Comparison of ENCODE assay signal across 19 cellular contexts in the genomic region with DNA sequence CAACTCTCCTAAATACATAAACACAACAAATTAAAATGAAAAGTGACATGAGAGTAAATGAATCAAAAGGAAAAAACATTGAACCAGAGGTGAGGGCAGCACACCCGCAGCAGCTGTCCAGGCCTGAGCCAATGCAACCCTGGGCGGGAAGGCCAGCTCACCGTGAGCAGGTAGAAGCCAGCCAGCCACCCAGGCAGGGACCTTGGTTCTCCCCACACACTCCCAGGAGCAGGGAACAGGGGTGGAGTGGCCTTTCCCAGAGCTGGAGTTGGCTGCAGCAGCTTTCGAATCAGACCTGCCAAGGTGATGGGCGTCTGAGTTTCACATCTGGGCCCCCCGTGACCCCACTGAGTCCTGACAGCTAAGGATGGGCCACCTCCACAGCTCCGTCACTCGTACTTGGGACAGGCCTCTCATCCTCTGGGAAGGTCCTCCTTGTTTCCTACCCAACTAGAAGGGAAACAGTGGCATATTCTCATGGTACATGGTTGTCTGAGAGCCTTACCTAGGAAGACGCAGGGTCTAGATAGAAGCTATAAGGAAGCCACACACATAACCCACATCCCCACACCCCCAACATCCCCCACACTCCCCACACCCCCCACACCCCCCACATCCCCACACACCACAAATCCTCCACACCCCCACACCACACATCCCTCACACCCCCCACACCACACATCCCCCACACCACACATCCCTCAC.
"Had no signal": no experiment of that assay in that cellular context is flagged by ENCODE, and none has a peak within 500 bp of the region (broad histone marks: within the 10 kb centered on the region; RNA-seq: fewer than 3 reads in every experiment).

No MANE protein-coding gene starts in this region.

- H3K4me3 Mint-ChIP-seq: activated CD4-positive, alpha-beta T cell treated with anti-CD3 and anti-CD28 coated beads, Interleukin-2, amount 10 ng/mL, durations not matched to agents 24 days and 14 days; activated CD8-positive, alpha-beta T cell treated with anti-CD3 and anti-CD28 coated beads for 36 hours; immature natural killer cell; memory B cell; naive thymus-derived CD8-positive, alpha-beta T cell; type B pancreatic cell had no signal

- H3K36me3 ChIP-seq: brain microvascular endothelial cell, colonic mucosa had no signal

- H3K27me3 ChIP-seq: brain microvascular endothelial cell, colonic mucosa, gastroesophageal sphincter, testis had no signal

- H3K9me3 ChIP-seq: colonic mucosa, gastroesophageal sphincter, testis had no signal

- H3K27me3 Mint-ChIP-seq: activated CD4-positive, alpha-beta T cell treated with anti-CD3 and anti-CD28 coated beads, Interleukin-2, amount 10 ng/mL, durations not matched to agents 24 days and 14 days; activated CD8-positive, alpha-beta T cell treated with anti-CD3 and anti-CD28 coated beads for 36 hours; memory B cell; progenitor cell of endocrine pancreas; type B pancreatic cell had no signal

- H3K4me1 Mint-ChIP-seq: memory B cell had no signal

- H3K27ac ChIP-seq: brain microvascular endothelial cell, colonic mucosa, gastroesophageal sphincter, skin epidermis, testis had no signal

- H3K4me3 ChIP-seq: colonic mucosa, gastroesophageal sphincter, skin epidermis, testis had no signal

- DNase-seq: activated CD4-positive, alpha-beta T cell treated with anti-CD3 and anti-CD28 coated beads, Interleukin-2, amount 10 ng/mL, durations not matched to agents 24 days and 14 days; activated CD8-positive, alpha-beta T cell treated with anti-CD3 and anti-CD28 coated beads for 36 hours; activated effector memory CD4-positive, alpha-beta T cell treated with anti-CD3 and anti-CD28 coated beads, Interleukin-2, amount 50 U/mL, for 16 hours; activated naive CD4-positive, alpha-beta T cell treated with anti-CD3 and anti-CD28 coated beads, Interleukin-2, amount 50 U/mL, for 16 hours; activated T-cell treated with anti-CD3 and anti-CD28 coated beads, Interleukin-2, amount 50 U/mL, for 48 hours; aorta; brain microvascular endothelial cell; central memory CD4-positive, alpha-beta T cell; colonic mucosa; naive thymus-derived CD8-positive, alpha-beta T cell; stimulated activated CD4-positive, alpha-beta T cell treated with anti-CD3 and anti-CD28 coated beads, Interleukin-15, amount 100 ng/mL, for 24 hours; stimulated activated CD4-positive, alpha-beta T cell treated with anti-CD3 and anti-CD28 coated beads, Interleukin-2, amount 100 ng/mL, for 48 hours; testis had no signal

- H3K9me3 Mint-ChIP-seq: activated CD4-positive, alpha-beta T cell treated with anti-CD3 and anti-CD28 coated beads, Interleukin-2, amount 10 ng/mL, durations not matched to agents 24 days and 14 days; activated CD8-positive, alpha-beta T cell treated with anti-CD3 and anti-CD28 coated beads for 36 hours; immature natural killer cell; memory B cell; naive thymus-derived CD8-positive, alpha-beta T cell; type B pancreatic cell had no signal

- ATAC-seq: activated CD8-positive, alpha-beta T cell treated with anti-CD3 and anti-CD28 coated beads for 36 hours; gastroesophageal sphincter; naive thymus-derived CD8-positive, alpha-beta T cell had no signal

- H3K27ac Mint-ChIP-seq: activated CD4-positive, alpha-beta T cell treated with anti-CD3 and anti-CD28 coated beads, Interleukin-2, amount 10 ng/mL, durations not matched to agents 24 days and 14 days; activated CD8-positive, alpha-beta T cell treated with anti-CD3 and anti-CD28 coated beads for 36 hours; memory B cell; progenitor cell of endocrine pancreas; type B pancreatic cell had no signal

- H3K36me3 Mint-ChIP-seq: immature natural killer cell; memory B cell; naive thymus-derived CD8-positive, alpha-beta T cell had no signal

- H3K4me1 ChIP-seq: testis had no signal
